1 cellular context compared by ENCODE assay signal in the genomic region with DNA sequence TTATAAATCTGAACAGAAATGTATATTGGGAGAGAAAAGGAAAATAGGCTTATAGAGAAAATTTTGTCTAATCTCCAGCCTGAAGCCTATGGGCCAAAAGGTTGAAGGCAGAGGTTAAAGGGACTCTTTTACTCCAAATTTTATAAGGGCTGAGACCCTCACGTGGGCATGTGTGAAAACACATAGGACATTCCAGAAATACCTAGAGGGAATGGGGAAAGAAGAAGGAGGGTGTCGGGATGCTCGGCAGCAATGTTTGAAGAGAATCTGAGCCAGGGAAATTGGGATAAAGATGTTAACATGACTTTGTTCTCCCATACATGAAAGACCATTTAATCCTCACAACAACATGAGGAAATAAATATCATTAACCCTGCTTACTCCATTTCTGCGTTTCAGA.
TF ChIP-seq lines count a peak whose summit lies in the region.

No MANE protein-coding gene starts in this region.

TF ChIP-seq in A549, 52 proteins besides CTCF, POLR2A, EP300 and RAD21 (continued from another document):
- TF ChIP-seq, protein P1, sequence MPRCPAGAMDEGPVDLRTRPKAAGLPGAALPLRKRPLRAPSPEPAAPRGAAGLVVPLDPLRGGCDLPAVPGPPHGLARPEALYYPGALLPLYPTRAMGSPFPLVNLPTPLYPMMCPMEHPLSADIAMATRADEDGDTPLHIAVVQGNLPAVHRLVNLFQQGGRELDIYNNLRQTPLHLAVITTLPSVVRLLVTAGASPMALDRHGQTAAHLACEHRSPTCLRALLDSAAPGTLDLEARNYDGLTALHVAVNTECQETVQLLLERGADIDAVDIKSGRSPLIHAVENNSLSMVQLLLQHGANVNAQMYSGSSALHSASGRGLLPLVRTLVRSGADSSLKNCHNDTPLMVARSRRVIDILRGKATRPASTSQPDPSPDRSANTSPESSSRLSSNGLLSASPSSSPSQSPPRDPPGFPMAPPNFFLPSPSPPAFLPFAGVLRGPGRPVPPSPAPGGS (IDR thresholded peaks at IDR 0.05), result no peak
- TF ChIP-seq CHD2 (IDR thresholded peaks at IDR 0.05; ENCODE audit: low read length, partially characterized antibody) (no peak), ZFP36 (IDR thresholded peaks at IDR 0.05; ENCODE audit: borderline replicate concordance, partially characterized antibody) (no peak), MAFK (IDR thresholded peaks at IDR 0.05; ENCODE audit: partially characterized antibody) (no peak), CHD4 (IDR thresholded peaks at IDR 0.05; ENCODE audit: borderline replicate concordance) (no peak)
- TF ChIP-seq, protein P2, sequence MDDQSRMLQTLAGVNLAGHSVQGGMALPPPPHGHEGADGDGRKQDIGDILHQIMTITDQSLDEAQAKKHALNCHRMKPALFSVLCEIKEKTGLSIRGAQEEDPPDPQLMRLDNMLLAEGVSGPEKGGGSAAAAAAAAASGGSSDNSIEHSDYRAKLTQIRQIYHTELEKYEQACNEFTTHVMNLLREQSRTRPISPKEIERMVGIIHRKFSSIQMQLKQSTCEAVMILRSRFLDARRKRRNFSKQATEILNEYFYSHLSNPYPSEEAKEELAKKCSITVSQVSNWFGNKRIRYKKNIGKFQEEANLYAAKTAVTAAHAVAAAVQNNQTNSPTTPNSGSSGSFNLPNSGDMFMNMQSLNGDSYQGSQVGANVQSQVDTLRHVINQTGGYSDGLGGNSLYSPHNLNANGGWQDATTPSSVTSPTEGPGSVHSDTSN (IDR thresholded peaks at IDR 0.05), result no peak
